22 cellular contexts compared by ENCODE assay signal in genomic region chr18:54060343-54061005, GRCh38.
DNase-seq lines count a peak whose midpoint lies in the region; ATAC-seq, FAIRE-seq and TF ChIP-seq lines count a peak whose summit lies in the region.
"Had no signal": no experiment of that assay in that cellular context is flagged by ENCODE, and none has a peak within 500 bp of the region (broad histone marks: within the 10 kb centered on the region; RNA-seq: fewer than 3 reads in every experiment).

No MANE protein-coding gene starts in this region.

- H2BK12ac ChIP-seq in mesenchymal stem cell (ENCODE audit: low read length in 2 of 2), result no peak overlapping the region

- H3K27ac ChIP-seq in MM.1S (ENCODE audit: low read length) (no peak overlapping the region), K562 (ENCODE audit: extremely low read depth, low read depth, low read length) (no peak overlapping the region), mesenchymal stem cell (ENCODE audit: low read length, poor library complexity, severe bottlenecking) (no peak overlapping the region)
- H3K27ac ChIP-seq: A549; BLaER1 treated with 17β-estradiol and CSF1 and Interleukin-3, amounts not matched to agents 10 nM and 100 nM had no signal

- H2BK120ac ChIP-seq in mesenchymal stem cell (ENCODE audit: low read depth, low read length), result no peak overlapping the region

- no peaks in the 10 kb centered on the region for H3K36me3 ChIP-seq in MM.1S (replicated peaks; ENCODE audit: insufficient read depth, low read length)
- no peaks in the 10 kb centered on the region for H3K36me3 ChIP-seq in K562 (ENCODE audit: control insufficient read depth, insufficient read depth, low read length)
- no peaks in the 10 kb centered on the region for H3K36me3 ChIP-seq in mesenchymal stem cell (ENCODE audit: control insufficient read depth in 1 of 2, insufficient read depth in 2 of 2, low read depth in 1 of 2, low read length in 2 of 2)
- H3K36me3 ChIP-seq: BE2C; BLaER1 treated with 17β-estradiol and CSF1 and Interleukin-3, amounts not matched to agents 10 nM and 100 nM; HAP-1 had no signal

- no peak for TF ChIP-seq EP300 in K562 (IDR thresholded peaks at IDR 0.05; ENCODE audit: low read length)

- no peaks in the 10 kb centered on the region for H3K79me1 ChIP-seq in mesenchymal stem cell (replicated peaks; ENCODE audit: low read length, poor library complexity, severe bottlenecking)

- no peak overlapping the region for H2BK5ac ChIP-seq in mesenchymal stem cell (ENCODE audit: low read depth, low read length, poor library complexity, severe bottlenecking)

- CTCF ChIA-PET in K562 (lab: Yijun Ruan, JAX; ENCODE audit: low intra/inter-chr PET ratio), result no interaction called here

- H3K23ac ChIP-seq in mesenchymal stem cell (ENCODE audit: low read length in 2 of 2), result no peak overlapping the region

- no peak overlapping the region for H4K91ac ChIP-seq in mesenchymal stem cell (ENCODE audit: low read length)

- FAIRE-seq in D721Med (lab: Jason Lieb, UNC), result peak; percentile 98
- FAIRE-seq in K562 (lab: Jason Lieb, UNC), result no peak
- FAIRE-seq: A549, GM12891, GM18507, H54 had no signal

- POLR2A ChIA-PET in K562 (lab: Yijun Ruan, JAX), result no interaction called here

- H3K27me3 ChIP-seq in MM.1S (replicated peaks; ENCODE audit: insufficient read depth, low read length) (no peaks in the 10 kb centered on the region), K562 (ENCODE audit: control insufficient read depth in 2 of 2, insufficient read depth in 2 of 2, low read length in 2 of 2) (no peaks in the 10 kb centered on the region), mesenchymal stem cell (ENCODE audit: control insufficient read depth in 1 of 2, insufficient read depth in 1 of 2, low read length in 2 of 2) (no peaks in the 10 kb centered on the region)
- H3K27me3 ChIP-seq: BE2C; BLaER1 treated with 17β-estradiol and CSF1 and Interleukin-3, amounts not matched to agents 10 nM and 100 nM had no signal

- no peak overlapping the region for H3K18ac ChIP-seq in mesenchymal stem cell (ENCODE audit: low read depth in 1 of 2, low read length in 2 of 2)

- no peak overlapping the region for H3K4me3 ChIP-seq in MM.1S (ENCODE audit: low read length)
- H3K4me3 ChIP-seq in K562, result no peak overlapping the region
- H3K4me3 ChIP-seq in mesenchymal stem cell (ENCODE audit: insufficient read depth in 1 of 2, low read depth in 1 of 2, low read length in 2 of 2), result no peak overlapping the region
- H3K4me3 ChIP-seq: A549; BLaER1 treated with 17β-estradiol and CSF1 and Interleukin-3, amounts not matched to agents 10 nM and 100 nM; HAP-1 had no signal

- no peak overlapping the region for H4K8ac ChIP-seq in mesenchymal stem cell (ENCODE audit: low read length)

- H3K4me2 ChIP-seq in MM.1S (ENCODE audit: low read depth, low read length), result no peak overlapping the region
- H3K4me2 ChIP-seq in K562 (ENCODE audit: insufficient read depth, low read length), result no peak overlapping the region
- H3K4me2 ChIP-seq in mesenchymal stem cell (ENCODE audit: low read length, poor library complexity, severe bottlenecking), result no peak overlapping the region
- H3K4me2 ChIP-seq: A549 had no signal

- TF ChIP-seq POLR2A in K562 (conservative IDR thresholded peaks at IDR 0.05), result no peak

- no peak overlapping the region for H3K4ac ChIP-seq in mesenchymal stem cell (ENCODE audit: low read depth in 1 of 2, low read length in 2 of 2)

- H2BK15ac ChIP-seq in mesenchymal stem cell (ENCODE audit: low read depth, poor library complexity, severe bottlenecking), result no peak overlapping the region

- no peaks in the 10 kb centered on the region for H3K79me2 ChIP-seq in MM.1S (ENCODE audit: low read length)
- no peaks in the 10 kb centered on the region for H3K79me2 ChIP-seq in K562 (ENCODE audit: control insufficient read depth, insufficient read depth, low read length)

- no TSS peak for BruUV-seq in K562 (replicated peaks; lab: Mats Ljungman, UMichigan)

- no peak for TF ChIP-seq RAD21 in K562 (CRISPR knock-in tag; conservative IDR thresholded peaks at IDR 0.05 in 1 of 2, IDR thresholded peaks at IDR 0.05 in 1 of 2)

- no peaks in the 10 kb centered on the region for H4K20me1 ChIP-seq in MM.1S (ENCODE audit: insufficient read depth, low read length)
- H4K20me1 ChIP-seq in K562 (replicated peaks; ENCODE audit: control insufficient read depth, insufficient read depth, low read length), result no peaks in the 10 kb centered on the region
- H4K20me1 ChIP-seq: BLaER1 treated with 17β-estradiol and CSF1 and Interleukin-3, amounts not matched to agents 10 nM and 100 nM had no signal

- no peaks in the 10 kb centered on the region for H3K9me3 ChIP-seq in MM.1S (replicated peaks; ENCODE audit: insufficient read depth, low read length)
- no peaks in the 10 kb centered on the region for H3K9me3 ChIP-seq in K562 (replicated peaks; ENCODE audit: control insufficient read depth, insufficient read depth, low read depth, low read length)
- H3K9me3 ChIP-seq in mesenchymal stem cell (ENCODE audit: control insufficient read depth, low read length), result no peaks in the 10 kb centered on the region
- H3K9me3 ChIP-seq: A549; BE2C; BLaER1 treated with 17β-estradiol and CSF1 and Interleukin-3, amounts not matched to agents 10 nM and 100 nM; HAP-1 had no signal

- no peak for ATAC-seq in K562
- ATAC-seq: A549 had no signal

- in situ Hi-C loops in K562 (cut with MboI), result no loop called here

- WGBS in K562 (ENCODE audit: insufficient coverage, low coverage, missing lambda C conversion rate), result 0% methylated on average over 3 of the region's 3 CpGs
- WGBS in mesenchymal stem cell, result 81% methylated on average over 3 of the region's 3 CpGs

- H3K9ac ChIP-seq in MM.1S (ENCODE audit: low read length), result no peak overlapping the region
- H3K9ac ChIP-seq in K562 (ENCODE audit: insufficient read depth in 1 of 2, low read depth in 2 of 2, low read length in 2 of 2), result no peak overlapping the region
- H3K9ac ChIP-seq in mesenchymal stem cell (ENCODE audit: low read length), result no peak overlapping the region
- H3K9ac ChIP-seq: BLaER1 treated with 17β-estradiol and CSF1 and Interleukin-3, amounts not matched to agents 10 nM and 100 nM had no signal

- H2AK5ac ChIP-seq in mesenchymal stem cell (ENCODE audit: low read length, severe bottlenecking), result no peak overlapping the region

- H3K14ac ChIP-seq in mesenchymal stem cell (ENCODE audit: low read length in 2 of 2), result no peak overlapping the region

- H3K9me2 ChIP-seq in MM.1S (replicated peaks; ENCODE audit: insufficient read depth, low read length), result no peaks in the 10 kb centered on the region

- DNase-seq in D721Med (ENCODE audit: insufficient read length, low spot score), result no peak
- DNase-seq in MM.1S, result peak; percentile 56
- DNase-seq in K562 (ENCODE audit: extremely low read depth in 1 of 4, low spot score in 3 of 4), result no peak
- DNase-seq in mesenchymal stem cell, result no peak
- no peak for DNase-seq in stimulated activated CD4-positive, alpha-beta T cell treated with anti-CD3 and anti-CD28 coated beads, Interleukin-4, amount 100 ng/mL, for 4 hours
- no peak for DNase-seq in SW480 (ENCODE audit: low spot score)
- DNase-seq: 8988T; ACHN; AML-193; BE2C; CD4-positive, alpha-beta T cell; CD8-positive, alpha-beta memory T cell; DMS53; DMS79 treated with DMSO at 0.1 percent for 48 hours; GF-D8; GOT3 had no signal

- intact Hi-C loops in K562 (cut with micrococcal nuclease), result no loop called here

- TF ChIP-seq CTCF in D721Med (IDR thresholded peaks at IDR 0.05; ENCODE audit: insufficient read depth, missing control alignments) (no peak), MM.1S (IDR thresholded peaks at IDR 0.05; ENCODE audit: low read length) (no peak), K562 (IDR thresholded peaks at IDR 0.05 in 2 of 3, conservative IDR thresholded peaks at IDR 0.05 in 1 of 3; ENCODE audit: insufficient read depth in 2 of 3, low read depth in 1 of 3, low read length in 3 of 3) (no peak)

- peaks cover 11% of the 10 kb centered on the region for H3K4me1 ChIP-seq in MM.1S (ENCODE audit: low read length)
- H3K4me1 ChIP-seq in K562 (replicated peaks in 1 of 2; ENCODE audit: control insufficient read depth in 2 of 2, insufficient read depth in 2 of 2, low read length in 2 of 2), result no peaks in the 10 kb centered on the region
- H3K4me1 ChIP-seq in mesenchymal stem cell (ENCODE audit: control insufficient read depth, insufficient read depth, low read depth, low read length), result no peaks in the 10 kb centered on the region
- H3K4me1 ChIP-seq: A549, BE2C, HAP-1 had no signal

- H3F3A ChIP-seq in MM.1S (ENCODE audit: insufficient read depth, low read length), result no peaks in the 10 kb centered on the region

- H3K9me1 ChIP-seq in K562 (ENCODE audit: control insufficient read depth, insufficient read depth, low read length), result no peaks in the 10 kb centered on the region

- H2AFZ ChIP-seq in MM.1S (ENCODE audit: low read length) (no peak overlapping the region), K562 (ENCODE audit: low read depth, low read length) (no peak overlapping the region), mesenchymal stem cell (ENCODE audit: low read depth, low read length) (no peak overlapping the region)

TF ChIP-seq in K562, 482 proteins besides CTCF, POLR2A, EP300 and RAD21:
- TF ChIP-seq PML (IDR thresholded peaks at IDR 0.05; ENCODE audit: low read length) (no peak), ZNF134 (CRISPR knock-in tag; conservative IDR thresholded peaks at IDR 0.05) (peak; percentile 79)
